ENCODE assay signal across 7 cellular contexts in genomic region chr2:189441709-189442074, GRCh38. TPM values are rescaled to one million over a fixed set of nuclear protein-coding genes. Genes with fewer than 3 reads are reported as not detected.
DNase-seq lines count a peak whose midpoint lies in the region; ATAC-seq and TF ChIP-seq lines count a peak whose summit lies in the region.

No MANE protein-coding gene starts in this region.

- H3K9me3 ChIP-seq in HAP-1 (no peaks in the 10 kb centered on the region), SJCRH30 (replicated peaks) (no peaks in the 10 kb centered on the region)

- H3K27me3 Mint-ChIP-seq in progenitor cell of endocrine pancreas = peaks cover 2% of the 10 kb centered on the region

- H3K27ac ChIP-seq in SJCRH30 = peak overlapping the region; percentile 60

- TF ChIP-seq CTCF in fibroblast of the aortic adventitia (IDR thresholded peaks at IDR 0.05; ENCODE audit: insufficient read depth, low read length) (no peak), progenitor cell of endocrine pancreas (IDR thresholded peaks at IDR 0.05; ENCODE audit: unreplicated experiment) (no peak), GM10248 (IDR thresholded peaks at IDR 0.05; ENCODE audit: control extremely low read depth, extremely low read depth, low read depth, missing control alignments) (no peak)

- no peak overlapping the region for H3K4me3 Mint-ChIP-seq in progenitor cell of endocrine pancreas (ENCODE audit: low read depth)

- POLR2A ChIA-PET in GM10248 (lab: Yijun Ruan, JAX) = interaction anchor here (0.7 kb wide), 1 partner anchor 23 kb away, joined by 3 read pairs; no protein-coding TSS in a partner anchor

- peaks cover 9% of the 10 kb centered on the region for H3K4me1 Mint-ChIP-seq in progenitor cell of endocrine pancreas (ENCODE audit: low read depth)

- H3K27ac Mint-ChIP-seq in progenitor cell of endocrine pancreas = peak overlapping the region; percentile 100

- no peak for ATAC-seq in GM21619 (IDR thresholded peaks at IDR 0.05; ENCODE audit: unreplicated experiment)

- H3K27me3 ChIP-seq in HAP-1 (ENCODE audit: low read depth) (no peaks in the 10 kb centered on the region), SJCRH30 (no peaks in the 10 kb centered on the region)

- CTCF ChIA-PET in GM10248 (lab: Yijun Ruan, JAX) = no interaction called here

- H3K36me3 ChIP-seq in HAP-1 (replicated peaks) = no peaks in the 10 kb centered on the region
- peaks cover 36% of the 10 kb centered on the region for H3K36me3 ChIP-seq in SJCRH30

- no peaks in the 10 kb centered on the region for H3K9me3 Mint-ChIP-seq in progenitor cell of endocrine pancreas (ENCODE audit: low read depth)

- H3K36me3 Mint-ChIP-seq in progenitor cell of endocrine pancreas (ENCODE audit: insufficient read depth) = no peaks in the 10 kb centered on the region

- H3K4me3 ChIP-seq in HAP-1 (peak overlapping the region; percentile 77), SJCRH30 (peak overlapping the region; percentile 77), fibroblast of the aortic adventitia (ENCODE audit: low read depth, low read length) (peak overlapping the region; percentile 72)

- in situ Hi-C loops in HAP-1 (cut with MboI; ENCODE audit: low sequenced_read_pairs) = no loop called here

- no peak for DNase-seq in HAP-1 (ENCODE audit: low spot score in 2 of 2)
- DNase-seq in SJCRH30 = no peak
- no peak for DNase-seq in fibroblast of the aortic adventitia (ENCODE audit: low read depth)
- DNase-seq in progenitor cell of endocrine pancreas (ENCODE audit: low spot score, unreplicated experiment) = no peak
- no peak for DNase-seq in GM10248 (ENCODE audit: extremely low spot score)
- DNase-seq in DMS114 treated with DMSO at 0.1 percent for 48 hours (lab: John Stamatoyannopoulos, UW; ENCODE audit: unreplicated experiment) = no peak

- H3K4me1 ChIP-seq in HAP-1 (peaks cover 10% of the 10 kb centered on the region), SJCRH30 (peaks cover 8% of the 10 kb centered on the region)

RNA-seq across cellular contexts. Expression of gene WDR75, which starts 0.4 kb away (rescaled TPM):
- total RNA-seq in SJCRH30 (2014; rRNA removed; shearing (Covaris generic)) = 257 and 288 TPM in 2 replicates
- total RNA-seq in fibroblast of the aortic adventitia (ENCODE audit: low replicate concordance) (28.7 and 55.7 TPM in 2 replicates), progenitor cell of endocrine pancreas (40.0 and 44.8 TPM in 2 replicates)
